In genomic region chr6:134173936-134174789, GRCh38 we compare ENCODE assay signal across 8 cellular contexts.
A peak's percentile ranks its signal among the peaks of the same experiment; 100 is the strongest.
DNase-seq lines count a peak whose midpoint lies in the region; TF ChIP-seq lines count a peak whose summit lies in the region.

No MANE protein-coding gene starts in this region.

- peak overlapping the region; percentile 100 for H3K4me3 Mint-ChIP-seq in CD14-positive monocyte

- peak overlapping the region; percentile 96 to 99 (median 99) for H3K27ac Mint-ChIP-seq in CD14-positive monocyte

- H3K36me3 Mint-ChIP-seq in CD14-positive monocyte: peaks cover 58 to 60% of the 10 kb centered on the region in 2 donors

- peaks cover 63% of the 10 kb centered on the region for H3K4me1 Mint-ChIP-seq in CD14-positive monocyte

- H3K9me2 ChIP-seq in hepatocyte (replicated peaks; ENCODE audit: insufficient read depth): no peaks in the 10 kb centered on the region

- H3K4me2 ChIP-seq in hepatocyte: peak overlapping the region; percentile 94

- H3K4me1 ChIP-seq in HAP-1 (peaks cover 10% of the 10 kb centered on the region; the same call in 1 of the 2 replicates), hepatocyte (ENCODE audit: insufficient read depth) (peaks cover 15% of the 10 kb centered on the region), vagina (peaks cover 62% of the 10 kb centered on the region)

- H3K36me3 ChIP-seq in HAP-1 (replicated peaks) (peaks cover 5% of the 10 kb centered on the region; the same call in 1 of the 2 replicates), hepatocyte (replicated peaks; ENCODE audit: insufficient read depth, low read depth) (peaks cover 5% of the 10 kb centered on the region), vagina (peaks cover 0 to 47% of the 10 kb centered on the region in 2 donors)

- H3K79me2 ChIP-seq in hepatocyte: peaks cover 32% of the 10 kb centered on the region

- peaks cover 26% of the 10 kb centered on the region for H4K20me1 ChIP-seq in hepatocyte (ENCODE audit: insufficient read depth, poor library complexity, severe bottlenecking)

- DNase-seq in CD14-positive monocyte (ENCODE audit: low spot score) (peak; percentile 58), HAP-1 (ENCODE audit: low spot score in 2 of 2) (peak; percentile 79 to 91), NCI-H187 treated with DMSO at 0.1 percent for 48 hours (lab: John Stamatoyannopoulos, UW) (peak; percentile 12), T-helper 9 cell (peak; percentile 92), astrocyte of the cerebellum (ENCODE audit: low read depth) (peak; percentile 77), hepatocyte (ENCODE audit: low spot score) (peak; percentile 89), renal cortical epithelial cell (ENCODE audit: low read depth) (peak; percentile 69), vagina (ENCODE audit: extremely low spot score in 2 of 2) (no peak)

- no peaks in the 10 kb centered on the region for H3K27me3 ChIP-seq in HAP-1 (ENCODE audit: low read depth)
- no peaks in the 10 kb centered on the region for H3K27me3 ChIP-seq in hepatocyte
- no peaks in the 10 kb centered on the region for H3K27me3 ChIP-seq in vagina

- H3K4me3 ChIP-seq in HAP-1 (peak overlapping the region; percentile 59), astrocyte of the cerebellum (ENCODE audit: low read depth, low read length) (peak overlapping the region; percentile 98), hepatocyte (peak overlapping the region; percentile 79), vagina (peak overlapping the region; percentile 89 to 95)

- 1% methylated on average over 24 of the region's 24 CpGs for WGBS in hepatocyte (ENCODE audit: low lambda C conversion rate, missing lambda C conversion rate)

- peak overlapping the region; percentile 33 for H2AFZ ChIP-seq in hepatocyte

- H3K27me3 Mint-ChIP-seq in CD14-positive monocyte (ENCODE audit: low read depth in 3 of 3): peaks cover 2 to 4% (median 2%) of the 10 kb centered on the region in 3 donors

- in situ Hi-C loops in HAP-1 (cut with MboI; ENCODE audit: low sequenced_read_pairs) (loop anchor here (25.0 kb wide), 1 partner anchor 713 kb away; no protein-coding TSS in a partner anchor), astrocyte of the cerebellum (cut with HindIII; ENCODE audit: low sequenced_read_pairs) (no loop called here)

- H3K9me3 ChIP-seq in HAP-1: no peaks in the 10 kb centered on the region
- no peaks in the 10 kb centered on the region for H3K9me3 ChIP-seq in hepatocyte (ENCODE audit: low read depth)
- H3K9me3 ChIP-seq in vagina: no peaks in the 10 kb centered on the region

- TF ChIP-seq CTCF in CD14-positive monocyte (IDR thresholded peaks at IDR 0.05) (peak; percentile 88), astrocyte of the cerebellum (IDR thresholded peaks at IDR 0.05; ENCODE audit: low read depth, low read length, missing control alignments) (peak; percentile 69), hepatocyte (IDR thresholded peaks at IDR 0.05; ENCODE audit: poor library complexity) (peak; percentile 91), vagina (IDR thresholded peaks at IDR 0.05) (peak; percentile 56 to 88 (median 70))

- H3K9me3 Mint-ChIP-seq in CD14-positive monocyte: peaks cover 0 to 3% (median 0%) of the 10 kb centered on the region in 7 donors

- TF ChIP-seq POLR2A in vagina (IDR thresholded peaks at IDR 0.05): no peak

- intact Hi-C loops in CD14-positive monocyte (cut with micrococcal nuclease) (loop anchor here (2.0 to 10.0 kb wide), 6 partner anchors 198 to 648 kb away; no protein-coding TSS in a partner anchor), vagina (cut with DNase I) (loop anchor here (5.0 kb wide), 2 partner anchors 648 to 708 kb away; no protein-coding TSS in a partner anchor)

- peak overlapping the region; percentile 80 for H3K27ac ChIP-seq in hepatocyte
- peak overlapping the region; percentile 98 for H3K27ac ChIP-seq in vagina

Comparison
In these comparisons a context has a peak if more than half of its experiments do, and no peak if none do; other contexts are left out.
1. DNase-seq: peak in CD14-positive monocyte (single experiment), HAP-1 (2 of 2), NCI-H187 treated with DMSO at 0.1 percent for 48 hours (single experiment), T-helper 9 cell (single experiment), astrocyte of the cerebellum (single experiment), hepatocyte (single experiment) and renal cortical epithelial cell (single experiment); none in vagina (0 of 2).
2. Peak in every context shown above with its lines, with median percentiles within 50 percentile points of each other: CTCF ChIP-seq and H3K4me3 ChIP-seq.